Comparison of ENCODE assay signal across 1 cellular context in the genomic region with DNA sequence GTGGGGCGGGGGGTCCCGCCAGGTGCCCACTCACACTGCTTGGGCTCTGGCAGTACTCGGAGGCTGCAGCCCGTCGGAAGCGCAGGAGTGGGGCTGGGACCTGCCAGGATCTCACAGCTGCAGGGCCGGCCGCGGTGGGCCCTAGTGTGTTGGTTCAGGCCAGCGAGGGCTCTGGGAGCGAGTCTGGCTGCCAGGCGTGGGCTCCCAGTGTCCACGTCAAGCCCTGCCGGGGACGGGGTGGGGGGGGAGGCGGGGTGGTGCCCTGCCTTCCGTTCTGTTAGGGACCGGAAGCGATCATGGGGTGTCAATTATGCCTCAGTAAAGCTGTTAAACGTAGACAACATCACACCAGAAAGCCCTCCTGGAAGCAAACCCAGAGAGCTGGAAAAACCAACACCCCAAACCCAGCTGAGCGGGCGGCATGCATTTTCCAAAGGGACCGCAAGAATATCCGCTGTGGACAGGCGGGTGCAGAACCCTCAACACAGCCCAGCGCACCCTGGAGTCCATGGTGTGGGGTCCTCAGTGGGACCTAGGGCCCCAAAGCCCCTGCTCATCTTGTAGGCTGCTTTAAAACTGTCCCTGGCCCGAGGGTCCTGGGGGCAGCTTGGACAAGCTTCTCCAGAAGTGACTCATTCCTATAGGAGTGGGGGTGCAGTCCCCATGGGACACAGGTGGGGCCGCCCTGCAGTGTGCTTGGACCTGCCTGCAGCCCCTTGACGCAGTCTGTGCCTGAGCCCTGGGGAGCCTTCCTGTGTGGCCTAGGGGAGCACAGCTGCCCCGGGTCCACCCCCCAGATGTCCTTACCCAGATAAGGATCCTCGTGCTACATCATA.
A peak's percentile ranks its signal among the peaks of the same experiment; 100 is the strongest.
TF ChIP-seq lines count a peak whose summit lies in the region.

No MANE protein-coding gene starts in this region.

TF ChIP-seq in HEK293, 187 proteins besides CTCF, POLR2A, EP300 and RAD21 (continued from another document):
- TF ChIP-seq ZFP69B (tag by site-specific recombination; IDR thresholded peaks at IDR 0.05) (peak; percentile 34; the same call in 1 of the 2 replicates), ZBTB17 (tag by site-specific recombination; IDR thresholded peaks at IDR 0.05) (no peak), ZNF132 (tag by site-specific recombination; IDR thresholded peaks at IDR 0.05; ENCODE audit: borderline replicate concordance) (no peak), ZNF174 (tag by site-specific recombination; IDR thresholded peaks at IDR 0.05) (no peak), ZNF404 (tag by site-specific recombination; IDR thresholded peaks at IDR 0.05) (no peak), ZNF596 (tag by site-specific recombination; IDR thresholded peaks at IDR 0.05) (no peak), ZBTB20 (tag by site-specific recombination; IDR thresholded peaks at IDR 0.05) (no peak), SALL2 (tag by site-specific recombination; IDR thresholded peaks at IDR 0.05; ENCODE audit: borderline replicate concordance) (no peak), GLIS1 (tag by site-specific recombination; IDR thresholded peaks at IDR 0.05) (peak; percentile 81), ZNF555 (tag by site-specific recombination; conservative IDR thresholded peaks at IDR 0.05) (no peak), ZNF510 (tag by site-specific recombination; IDR thresholded peaks at IDR 0.05; ENCODE audit: insufficient replicate concordance) (no peak)
- TF ChIP-seq, protein P1, sequence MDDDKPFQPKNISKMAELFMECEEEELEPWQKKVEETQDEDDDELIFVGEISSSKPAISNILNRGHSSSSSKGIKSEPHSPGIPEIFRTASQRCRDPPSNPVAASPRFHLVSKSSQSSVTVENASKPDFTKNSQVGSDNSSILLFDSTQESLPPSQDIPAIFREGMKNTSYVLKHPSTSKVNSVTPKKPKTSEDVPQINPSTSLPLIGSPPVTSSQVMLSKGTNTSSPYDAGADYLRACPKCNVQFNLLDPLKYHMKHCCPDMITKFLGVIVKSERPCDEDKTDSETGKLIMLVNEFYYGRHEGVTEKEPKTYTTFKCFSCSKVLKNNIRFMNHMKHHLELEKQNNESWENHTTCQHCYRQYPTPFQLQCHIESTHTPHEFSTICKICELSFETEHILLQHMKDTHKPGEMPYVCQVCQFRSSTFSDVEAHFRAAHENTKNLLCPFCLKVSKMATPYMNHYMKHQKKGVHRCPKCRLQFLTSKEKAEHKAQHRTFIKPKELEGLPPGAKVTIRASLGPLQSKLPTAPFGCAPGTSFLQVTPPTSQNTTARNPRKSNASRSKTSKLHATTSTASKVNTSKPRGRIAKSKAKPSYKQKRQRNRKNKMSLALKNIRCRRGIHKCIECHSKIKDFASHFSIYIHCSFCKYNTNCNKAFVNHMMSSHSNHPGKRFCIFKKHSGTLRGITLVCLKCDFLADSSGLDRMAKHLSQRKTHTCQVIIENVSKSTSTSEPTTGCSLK (tag by site-specific recombination; IDR thresholded peaks at IDR 0.05): no peak
